In the genomic region with DNA sequence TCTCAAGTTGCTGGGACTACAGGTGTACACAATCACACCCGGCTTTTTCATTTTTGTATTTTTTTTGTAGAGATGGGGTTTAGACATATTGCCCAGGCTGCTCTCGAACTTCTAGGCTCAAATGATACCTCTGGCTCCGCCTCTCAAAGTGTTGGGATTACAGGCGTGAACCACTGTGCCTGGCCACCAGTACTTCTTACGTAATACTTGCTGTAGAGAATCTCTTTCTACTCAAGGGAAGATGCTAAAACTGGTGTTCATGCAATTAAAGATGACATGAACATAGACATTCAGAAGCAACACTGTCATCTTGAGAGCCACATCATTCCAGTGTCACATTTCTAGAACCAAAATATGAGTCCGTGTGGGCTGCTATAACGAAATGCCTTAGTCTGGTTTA, we compare ENCODE assay signal across 1 cellular context.
A peak's percentile ranks its signal among the peaks of the same experiment; 100 is the strongest.
TF ChIP-seq lines count a peak whose summit lies in the region.

No MANE protein-coding gene starts in this region.

TF ChIP-seq in HepG2, 621 proteins besides CTCF, POLR2A, EP300 and RAD21:
- TF ChIP-seq, protein P1, sequence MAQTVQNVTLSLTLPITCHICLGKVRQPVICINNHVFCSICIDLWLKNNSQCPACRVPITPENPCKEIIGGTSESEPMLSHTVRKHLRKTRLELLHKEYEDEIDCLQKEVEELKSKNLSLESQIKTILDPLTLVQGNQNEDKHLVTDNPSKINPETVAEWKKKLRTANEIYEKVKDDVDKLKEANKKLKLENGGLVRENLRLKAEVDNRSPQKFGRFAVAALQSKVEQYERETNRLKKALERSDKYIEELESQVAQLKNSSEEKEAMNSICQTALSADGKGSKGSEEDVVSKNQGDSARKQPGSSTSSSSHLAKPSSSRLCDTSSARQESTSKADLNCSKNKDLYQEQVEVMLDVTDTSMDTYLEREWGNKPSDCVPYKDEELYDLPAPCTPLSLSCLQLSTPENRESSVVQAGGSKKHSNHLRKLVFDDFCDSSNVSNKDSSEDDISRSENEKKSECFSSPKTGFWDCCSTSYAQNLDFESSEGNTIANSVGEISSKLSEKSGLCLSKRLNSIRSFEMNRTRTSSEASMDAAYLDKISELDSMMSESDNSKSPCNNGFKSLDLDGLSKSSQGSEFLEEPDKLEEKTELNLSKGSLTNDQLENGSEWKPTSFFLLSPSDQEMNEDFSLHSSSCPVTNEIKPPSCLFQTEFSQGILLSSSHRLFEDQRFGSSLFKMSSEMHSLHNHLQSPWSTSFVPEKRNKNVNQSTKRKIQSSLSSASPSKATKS (CRISPR knock-in tag; IDR thresholded peaks at IDR 0.05) = no peak
- peak; percentile 80 for TF ChIP-seq CEBPB (IDR thresholded peaks at IDR 0.05; ENCODE audit: borderline replicate concordance, low read depth, low read length)
